8 cellular contexts compared by ENCODE assay signal in the genomic region with DNA sequence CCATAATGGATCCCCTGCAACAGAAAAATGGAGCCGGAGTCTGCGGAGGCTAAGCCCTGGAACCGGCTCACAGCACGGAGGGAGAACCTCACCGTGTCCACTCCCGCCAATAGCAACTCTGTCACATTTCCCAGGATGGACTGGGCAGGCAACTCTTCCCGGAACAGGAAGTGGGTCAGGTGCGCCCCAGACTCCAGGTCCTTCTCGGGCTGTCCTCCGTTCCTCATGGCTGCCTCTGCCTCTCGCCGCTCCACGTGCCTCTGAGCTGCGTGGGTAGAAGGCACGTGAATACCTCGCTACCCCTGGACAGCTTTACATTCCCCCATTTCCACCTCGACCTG. TPM values are rescaled to one million over a fixed set of nuclear protein-coding genes. Genes with fewer than 3 reads are reported as not detected.
DNase-seq lines count a peak whose midpoint lies in the region; ATAC-seq lines count a peak whose summit lies in the region.

No MANE protein-coding gene starts in this region.

- H3K27ac ChIP-seq in mesenchymal stem cell (ENCODE audit: low read length, poor library complexity, severe bottlenecking): no peak overlapping the region

- no peak overlapping the region for H3K18ac ChIP-seq in mesenchymal stem cell (ENCODE audit: low read depth in 1 of 2, low read length in 2 of 2)

- peak; percentile 14 for ATAC-seq in HG02759 (IDR thresholded peaks at IDR 0.05; ENCODE audit: unreplicated experiment)
- ATAC-seq in activated naive CD8-positive, alpha-beta T cell treated with anti-CD3 and anti-CD28 coated beads, Interleukin-2, amount 10 ng/mL, durations not matched to agents 7 days and 5 days (ENCODE audit: low read depth): peak; percentile 6

- H3K4me2 ChIP-seq in mesenchymal stem cell (ENCODE audit: low read length, poor library complexity, severe bottlenecking): peak overlapping the region; percentile 59

- H3K4me1 ChIP-seq in mesenchymal stem cell (ENCODE audit: control insufficient read depth, insufficient read depth, low read depth, low read length): peaks cover 24% of the 10 kb centered on the region

- H2BK12ac ChIP-seq in mesenchymal stem cell (ENCODE audit: low read length in 2 of 2): no peak overlapping the region

- whole genome bisulfite sequencing in mesenchymal stem cell: 24% methylated on average over 17 of the region's 17 CpGs

- H3K4me1 Mint-ChIP-seq in activated naive CD8-positive, alpha-beta T cell treated with anti-CD3 and anti-CD28 coated beads, Interleukin-2, amount 10 ng/mL, durations not matched to agents 7 days and 5 days: peaks cover 18% of the 10 kb centered on the region

- H2BK15ac ChIP-seq in mesenchymal stem cell (ENCODE audit: low read depth, poor library complexity, severe bottlenecking): no peak overlapping the region

- no peak overlapping the region for H4K91ac ChIP-seq in mesenchymal stem cell (ENCODE audit: low read length)

- H3K79me1 ChIP-seq in mesenchymal stem cell (replicated peaks; ENCODE audit: low read length, poor library complexity, severe bottlenecking): peaks cover 1% of the 10 kb centered on the region

- peak overlapping the region; percentile 32 for H3K9ac ChIP-seq in mesenchymal stem cell (ENCODE audit: low read length)

- peaks cover 7% of the 10 kb centered on the region for H3K36me3 Mint-ChIP-seq in activated naive CD8-positive, alpha-beta T cell treated with anti-CD3 and anti-CD28 coated beads, Interleukin-2, amount 10 ng/mL, durations not matched to agents 7 days and 5 days

- POLR2A ChIA-PET in activated naive CD8-positive, alpha-beta T cell treated with anti-CD3 and anti-CD28 coated beads, Interleukin-2, amount 10 ng/mL, durations not matched to agents 7 days and 5 days (lab: Charles Lee): interaction anchor here (4.3 kb wide), 1 partner anchor 8 kb away, joined by 20 read pairs; the partner anchor contains the start of gene MARCHF9

- no peaks in the 10 kb centered on the region for H3K9me3 Mint-ChIP-seq in activated naive CD8-positive, alpha-beta T cell treated with anti-CD3 and anti-CD28 coated beads, Interleukin-2, amount 10 ng/mL, durations not matched to agents 7 days and 5 days

- H3K4me3 ChIP-seq in mesenchymal stem cell (ENCODE audit: insufficient read depth in 1 of 2, low read depth in 1 of 2, low read length in 2 of 2): peak overlapping the region in 1 of 2 experiments; percentile 73

- H3K27me3 Mint-ChIP-seq in activated naive CD8-positive, alpha-beta T cell treated with anti-CD3 and anti-CD28 coated beads, Interleukin-2, amount 10 ng/mL, durations not matched to agents 7 days and 5 days: peaks cover 11% of the 10 kb centered on the region

- H4K8ac ChIP-seq in mesenchymal stem cell (ENCODE audit: low read length): no peak overlapping the region

- no peak overlapping the region for H2BK120ac ChIP-seq in mesenchymal stem cell (ENCODE audit: low read depth, low read length)

- peak overlapping the region in 1 of 2 experiments; percentile 88 for H3K14ac ChIP-seq in mesenchymal stem cell (ENCODE audit: low read length in 2 of 2)

- no peaks in the 10 kb centered on the region for H3K9me3 ChIP-seq in mesenchymal stem cell (ENCODE audit: control insufficient read depth, low read length)

- H3K4ac ChIP-seq in mesenchymal stem cell (ENCODE audit: low read depth in 1 of 2, low read length in 2 of 2): no peak overlapping the region

- H2AFZ ChIP-seq in mesenchymal stem cell (ENCODE audit: low read depth, low read length): no peak overlapping the region

- peak; percentile 26 for DNase-seq in COLO668 (lab: John Stamatoyannopoulos, UW; ENCODE audit: unreplicated experiment)
- no peak for DNase-seq in activated naive CD8-positive, alpha-beta T cell treated with anti-CD3 and anti-CD28 coated beads, Interleukin-2, amount 10 ng/mL, durations not matched to agents 7 days and 5 days
- DNase-seq in mesenchymal stem cell: no peak
- no peak for DNase-seq in dedifferentiated amniotic fluid mesenchymal stem cell (ENCODE audit: extremely low spot score)
- no peak for DNase-seq in cortex of kidney (lab: John Stamatoyannopoulos, UW)
- no peak for DNase-seq in NCI-H2196 treated with DMSO at 0.1 percent for 48 hours (lab: John Stamatoyannopoulos, UW; ENCODE audit: unreplicated experiment)
- DNase-seq in NCI-H2107 (lab: John Stamatoyannopoulos, UW): no peak

- H3K4me3 Mint-ChIP-seq in activated naive CD8-positive, alpha-beta T cell treated with anti-CD3 and anti-CD28 coated beads, Interleukin-2, amount 10 ng/mL, durations not matched to agents 7 days and 5 days: peak overlapping the region; percentile 89

- H2BK5ac ChIP-seq in mesenchymal stem cell (ENCODE audit: low read depth, low read length, poor library complexity, severe bottlenecking): no peak overlapping the region

- H3K36me3 ChIP-seq in mesenchymal stem cell (ENCODE audit: control insufficient read depth in 1 of 2, insufficient read depth in 2 of 2, low read depth in 1 of 2, low read length in 2 of 2): peaks cover 14 to 17% of the 10 kb centered on the region in 2 experiments

- peak overlapping the region; percentile 28 for H3K27ac Mint-ChIP-seq in activated naive CD8-positive, alpha-beta T cell treated with anti-CD3 and anti-CD28 coated beads, Interleukin-2, amount 10 ng/mL, durations not matched to agents 7 days and 5 days

- H3K27me3 ChIP-seq in mesenchymal stem cell (ENCODE audit: control insufficient read depth in 1 of 2, insufficient read depth in 1 of 2, low read length in 2 of 2): peaks cover 52 to 58% of the 10 kb centered on the region in 2 experiments

- H3K23ac ChIP-seq in mesenchymal stem cell (ENCODE audit: low read length in 2 of 2): peak overlapping the region in 1 of 2 experiments; percentile 97

- H2AK5ac ChIP-seq in mesenchymal stem cell (ENCODE audit: low read length, severe bottlenecking): no peak overlapping the region

RNA-seq across cellular contexts. Expression of gene CYP27B1, which starts 2.2 kb away (rescaled TPM):
- 1 to 10 TPM; 2.4 to 2.6 TPM for total RNA-seq in activated naive CD8-positive, alpha-beta T cell treated with anti-CD3 and anti-CD28 coated beads, Interleukin-2, amount 10 ng/mL, durations not matched to agents 7 days and 5 days
- 0.32 TPM for polyA plus RNA-seq in mesenchymal stem cell (2013, experiment 1 of 2)
- 0.29 TPM for polyA plus RNA-seq in mesenchymal stem cell (2013, experiment 2 of 2)

RNA-seq across cellular contexts. Expression of gene METTL1, which starts 7.3 kb away (rescaled TPM):
- 10 to 100 TPM; 13.9 to 14.9 TPM for total RNA-seq in activated naive CD8-positive, alpha-beta T cell treated with anti-CD3 and anti-CD28 coated beads, Interleukin-2, amount 10 ng/mL, durations not matched to agents 7 days and 5 days
- polyA plus RNA-seq in mesenchymal stem cell (2013, experiment 1 of 2): 8.6 TPM
- polyA plus RNA-seq in mesenchymal stem cell (2013, experiment 2 of 2): 10.3 TPM

RNA-seq across cellular contexts. Expression of gene EEF1AKMT3, which starts 7.8 kb away (rescaled TPM):
- total RNA-seq in activated naive CD8-positive, alpha-beta T cell treated with anti-CD3 and anti-CD28 coated beads, Interleukin-2, amount 10 ng/mL, durations not matched to agents 7 days and 5 days: 1 to 10 TPM; 3.8 to 4.1 TPM
- 6.7 TPM for polyA plus RNA-seq in mesenchymal stem cell (2013, experiment 1 of 2)
- 6.8 TPM for polyA plus RNA-seq in mesenchymal stem cell (2013, experiment 2 of 2)

RNA-seq across cellular contexts. Expression of gene MARCHF9, which starts 9.7 kb away (rescaled TPM):
- 10 to 100 TPM; 37.1 to 38.3 TPM for total RNA-seq in activated naive CD8-positive, alpha-beta T cell treated with anti-CD3 and anti-CD28 coated beads, Interleukin-2, amount 10 ng/mL, durations not matched to agents 7 days and 5 days
- polyA plus RNA-seq in mesenchymal stem cell (2013, experiment 1 of 2): 8.2 TPM
- polyA plus RNA-seq in mesenchymal stem cell (2013, experiment 2 of 2): 8.2 TPM

RNA-seq across cellular contexts. Expression of gene CDK4, which starts 12.5 kb away (rescaled TPM):
- total RNA-seq in activated naive CD8-positive, alpha-beta T cell treated with anti-CD3 and anti-CD28 coated beads, Interleukin-2, amount 10 ng/mL, durations not matched to agents 7 days and 5 days: 100 to 1,000 TPM in 1 of 2 experiments, 10 to 100 TPM in 1; 98.4 to 100 TPM
- polyA plus RNA-seq in mesenchymal stem cell (2013, experiment 1 of 2): 168 TPM
- 171 TPM for polyA plus RNA-seq in mesenchymal stem cell (2013, experiment 2 of 2)
